Comparison of ENCODE assay signal across 8 cellular contexts in the genomic region with DNA sequence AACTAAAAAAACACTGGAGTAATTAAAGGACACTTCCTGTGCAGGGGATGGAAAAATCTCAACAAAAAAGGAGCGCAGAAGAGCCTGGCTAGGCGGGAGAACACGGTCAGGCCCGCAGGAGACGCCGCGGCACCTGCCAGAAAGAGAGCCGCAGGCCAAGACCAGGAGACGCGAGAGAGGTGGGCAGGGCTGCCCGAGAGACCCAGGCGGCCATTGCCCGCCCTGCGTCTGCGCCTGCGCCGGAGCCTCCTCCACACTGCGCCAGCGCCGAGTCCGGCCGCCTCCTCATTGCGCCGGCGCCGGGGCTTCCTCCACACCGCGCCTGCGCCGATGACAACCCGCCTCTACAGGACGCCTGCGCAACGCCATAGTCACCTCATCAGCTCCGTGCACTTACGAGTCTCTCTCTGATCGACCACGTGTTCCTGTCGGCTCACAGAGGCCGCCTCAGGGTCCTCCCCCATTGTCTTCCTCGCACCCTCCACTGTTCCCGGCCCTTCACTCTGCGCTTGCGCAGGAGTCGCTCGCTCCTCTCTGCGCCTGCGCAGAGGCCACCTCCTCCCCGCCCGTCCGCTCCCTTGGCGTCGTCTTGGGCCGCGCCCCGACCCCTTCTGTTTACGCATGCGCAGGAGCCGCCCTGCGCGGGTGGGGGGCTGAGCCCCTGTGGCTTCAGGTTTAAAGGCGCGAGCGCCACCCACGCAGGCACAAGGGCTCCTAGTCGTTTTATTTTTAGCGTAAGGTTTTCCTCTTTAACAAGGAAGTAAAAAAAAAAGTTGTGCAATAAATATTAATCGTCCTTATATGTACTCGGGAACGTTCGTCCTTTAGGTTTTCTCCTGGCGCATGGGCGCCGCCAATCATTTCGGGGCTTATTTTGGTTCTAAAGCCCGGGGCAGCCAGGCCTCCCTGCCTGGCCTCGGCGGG. TPM values are rescaled to one million over a fixed set of nuclear protein-coding genes. Genes with fewer than 3 reads are reported as not detected.
DNase-seq lines count a peak whose midpoint lies in the region; ATAC-seq, FAIRE-seq and TF ChIP-seq lines count a peak whose summit lies in the region.

No MANE protein-coding gene starts in this region.

- H3K4me1 ChIP-seq in HUES64 (ENCODE audit: insufficient read depth, low read length), result peaks cover 12% of the 10 kb centered on the region
- H3K4me1 ChIP-seq in OCI-LY3 (ENCODE audit: low read length), result peaks cover 14% of the 10 kb centered on the region

- peak overlapping the region; percentile 93 for H3K27ac ChIP-seq in HUES64 (ENCODE audit: low read depth, low read length)
- peak overlapping the region; percentile 86 for H3K27ac ChIP-seq in OCI-LY3 (ENCODE audit: low read length)

- TF ChIP-seq CTCF in D721Med (IDR thresholded peaks at IDR 0.05; ENCODE audit: insufficient read depth, missing control alignments), result no peak
- TF ChIP-seq CTCF in OCI-LY3 (IDR thresholded peaks at IDR 0.05; ENCODE audit: low read depth, low read length), result no peak

- peak overlapping the region; percentile 85 for H3K4me2 ChIP-seq in OCI-LY3 (ENCODE audit: low read length)

- DNase-seq in D721Med (ENCODE audit: insufficient read length, low spot score), result peak; percentile 75
- peak; percentile 96 for DNase-seq in activated T-cell treated with anti-CD3 and anti-CD28 coated beads for 24 hours (ENCODE audit: low read depth)
- peak; percentile 92 for DNase-seq in epidermal melanocyte (ENCODE audit: insufficient read length, low spot score)
- DNase-seq in middle frontal gyrus (ENCODE audit: extremely low spot score, low spot score), result peak; percentile 96
- peak; percentile 91 to 93 for DNase-seq in stimulated activated CD8-positive, alpha-beta memory T cell treated with anti-CD3 and anti-CD28 coated beads, Interleukin-2, amount 100 ng/mL, for 1 hour (ENCODE audit: low read depth in 2 of 2)

- no peaks in the 10 kb centered on the region for H3K9me3 ChIP-seq in HUES64 (ENCODE audit: insufficient read depth, low read depth, low read length)
- H3K9me3 ChIP-seq in OCI-LY3 (ENCODE audit: insufficient read depth, low read length), result no peaks in the 10 kb centered on the region; the same call in 1 of the 2 replicates

- H3K9ac ChIP-seq in HUES64 (ENCODE audit: low read depth, low read length), result peak overlapping the region; percentile 77
- H3K9ac ChIP-seq in OCI-LY3 (ENCODE audit: low read length), result peak overlapping the region; percentile 79

- no peak for FAIRE-seq in D721Med (lab: Jason Lieb, UNC)

- H3K36me3 ChIP-seq in HUES64 (ENCODE audit: insufficient read depth, low read length), result peaks cover 19% of the 10 kb centered on the region
- peaks cover 9% of the 10 kb centered on the region for H3K36me3 ChIP-seq in OCI-LY3 (replicated peaks; ENCODE audit: low read depth, low read length)

- H3K27me3 ChIP-seq in HUES64 (ENCODE audit: insufficient read depth, low read length), result no peaks in the 10 kb centered on the region
- H3K27me3 ChIP-seq in OCI-LY3 (ENCODE audit: low read depth, low read length), result no peaks in the 10 kb centered on the region

- WGBS in HUES64, result 5% methylated on average over 78 of the region's 78 CpGs

- H3K4me3 ChIP-seq in HUES64 (ENCODE audit: low read length) (peak overlapping the region; percentile 55), OCI-LY3 (ENCODE audit: low read length) (peak overlapping the region; percentile 85)

- H3K79me2 ChIP-seq in OCI-LY3 (ENCODE audit: low read length), result no peaks in the 10 kb centered on the region

- H4K20me1 ChIP-seq in OCI-LY3 (ENCODE audit: insufficient read depth, low read length), result no peaks in the 10 kb centered on the region

- peak; percentile 95 for ATAC-seq in GM21515 (IDR thresholded peaks at IDR 0.05; ENCODE audit: unreplicated experiment)

- H2AFZ ChIP-seq in OCI-LY3 (ENCODE audit: low read depth, low read length), result peak overlapping the region; percentile 87

RNA-seq across cellular contexts. Expression of a gene that starts 43.2 kb away (rescaled TPM):
- polyA plus RNA-seq in HUES64 (2013, experiment 1 of 2), result 23.1 TPM
- polyA plus RNA-seq in HUES64 (2013, experiment 2 of 2), result 21.7 TPM

Comparison
In these comparisons a context has a peak if more than half of its experiments do, and no peak if none do; other contexts are left out.
1. Peak in every context shown above with its lines: DNase-seq, ATAC-seq, H3K4me3 ChIP-seq and H3K27ac ChIP-seq.